In the genomic region with DNA sequence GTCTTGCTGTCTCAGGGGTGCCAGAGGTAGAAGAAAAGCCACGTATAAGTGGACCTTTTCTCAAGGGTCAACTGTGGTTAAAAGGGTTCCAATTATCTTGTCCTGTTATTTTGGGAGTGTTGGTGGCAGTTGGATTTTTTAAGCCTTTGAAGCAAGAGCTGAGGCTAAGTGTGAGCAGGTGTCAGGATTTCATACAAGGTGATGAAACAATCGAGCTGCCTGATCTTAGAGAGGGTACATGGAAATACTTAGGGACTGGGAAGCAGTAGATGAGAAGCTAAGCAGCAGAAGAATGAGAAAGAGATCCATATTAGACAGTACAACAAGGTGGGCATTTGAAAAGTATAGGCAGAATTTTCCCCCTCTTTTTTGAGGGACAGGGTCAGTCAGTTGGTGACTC, we compare ENCODE assay signal across 29 cellular contexts.
"Had no signal": no experiment of that assay in that cellular context is flagged by ENCODE, and none has a peak within 500 bp of the region (broad histone marks: within the 10 kb centered on the region; RNA-seq: fewer than 3 reads in every experiment).

No MANE protein-coding gene starts in this region.

- H3K4me1 ChIP-seq: neural progenitor cell, parathyroid adenoma, psoas muscle, right lobe of liver, sigmoid colon, testis, transverse colon, upper lobe of right lung, uterus had no signal

- H3K4me3 Mint-ChIP-seq: natural killer cell; nephron; neural progenitor cell; stimulated activated memory B cell treated with anti-CD40 and anti-IgM and Interleukin-4, amounts not matched to agents 10 μg/mL and 1 μg/mL and 100 μg/mL, for 72 hours; stimulated activated naive CD8-positive, alpha-beta T cell treated with anti-CD3 and anti-CD28 coated beads, Interleukin-15, amount 100 ng/mL, for 72 hours; type B pancreatic cell had no signal

- H3K36me3 ChIP-seq: neural progenitor cell, ovary, right lobe of liver, sigmoid colon, suprapubic skin, tibial artery, transverse colon, upper lobe of right lung, uterus had no signal

- H3K27ac ChIP-seq: neural progenitor cell, ovary, parathyroid adenoma, psoas muscle, right lobe of liver, sigmoid colon, suprapubic skin, testis, tibial artery, transverse colon, upper lobe of right lung, uterus had no signal

- H3K4me1 Mint-ChIP-seq: stimulated activated naive CD8-positive, alpha-beta T cell treated with anti-CD3 and anti-CD28 coated beads, Interleukin-15, amount 100 ng/mL, for 72 hours had no signal

- H3K27ac Mint-ChIP-seq: natural killer cell; nephron; neural progenitor cell; progenitor cell of endocrine pancreas; stimulated activated memory B cell treated with anti-CD40 and anti-IgM and Interleukin-4, amounts not matched to agents 10 μg/mL and 1 μg/mL and 100 μg/mL, for 72 hours; stimulated activated naive CD8-positive, alpha-beta T cell treated with anti-CD3 and anti-CD28 coated beads, Interleukin-15, amount 100 ng/mL, for 72 hours; type B pancreatic cell had no signal

- ATAC-seq: natural killer cell; right cardiac atrium; right lobe of liver; stimulated activated memory B cell treated with anti-CD40 and anti-IgM and Interleukin-4, amounts not matched to agents 10 μg/mL and 1 μg/mL and 100 μg/mL, for 72 hours; stimulated activated naive CD8-positive, alpha-beta T cell treated with anti-CD3 and anti-CD28 coated beads, Interleukin-15, amount 100 ng/mL, for 72 hours; stimulated activated naive CD8-positive, alpha-beta T cell treated with anti-CD3 and anti-CD28 coated beads, Interleukin-15, Interleukin-2, amounts not matched to agents 100 U/mL and 50 U/mL, for 24 hours; upper lobe of right lung had no signal

- H3K36me3 Mint-ChIP-seq: natural killer cell; stimulated activated memory B cell treated with anti-CD40 and anti-IgM and Interleukin-4, amounts not matched to agents 10 μg/mL and 1 μg/mL and 100 μg/mL, for 72 hours; type B pancreatic cell had no signal

- H3K27me3 Mint-ChIP-seq: progenitor cell of endocrine pancreas; stimulated activated memory B cell treated with anti-CD40 and anti-IgM and Interleukin-4, amounts not matched to agents 10 μg/mL and 1 μg/mL and 100 μg/mL, for 72 hours; stimulated activated naive CD8-positive, alpha-beta T cell treated with anti-CD3 and anti-CD28 coated beads, Interleukin-15, amount 100 ng/mL, for 72 hours; type B pancreatic cell had no signal

- H3K4me3 ChIP-seq: neural progenitor cell, ovary, psoas muscle, right lobe of liver, sigmoid colon, suprapubic skin, testis, tibial artery, transverse colon, upper lobe of right lung, uterus had no signal

- FAIRE-seq: small intestine had no signal

- H3K9me3 ChIP-seq: ovary, psoas muscle, right lobe of liver, sigmoid colon, suprapubic skin, testis, tibial artery, transverse colon, upper lobe of right lung, uterus had no signal

- H3K9me3 Mint-ChIP-seq: natural killer cell; nephron; stimulated activated memory B cell treated with anti-CD40 and anti-IgM and Interleukin-4, amounts not matched to agents 10 μg/mL and 1 μg/mL and 100 μg/mL, for 72 hours; stimulated activated naive CD8-positive, alpha-beta T cell treated with anti-CD3 and anti-CD28 coated beads, Interleukin-15, amount 100 ng/mL, for 72 hours; type B pancreatic cell had no signal

- H3K9ac ChIP-seq: neural progenitor cell, parathyroid adenoma had no signal

- DNase-seq: natural killer cell; occipital lobe; ovary; posterior cingulate gyrus; psoas muscle; right cardiac atrium; right lobe of liver; sigmoid colon; small intestine; stimulated activated CD4-positive, alpha-beta T cell treated with anti-CD3 and anti-CD28 coated beads, Interleukin-15, amount 100 ng/mL, for 24 hours; stimulated activated CD4-positive, alpha-beta T cell treated with anti-CD3 and anti-CD28 coated beads, Interleukin-2, amount 100 ng/mL, for 24 hours; stimulated activated CD4-positive, alpha-beta T cell treated with anti-CD3 and anti-CD28 coated beads, Interleukin-2, amount 100 ng/mL, for 48 hours; stimulated activated CD4-positive, alpha-beta T cell treated with anti-CD3 and anti-CD28 coated beads, Interleukin-4, amount 100 ng/mL, for 24 hours; stimulated activated naive CD4-positive, alpha-beta T cell; stimulated activated naive CD8-positive, alpha-beta T cell treated with anti-CD3 and anti-CD28 coated beads, Interleukin-15, amount 100 ng/mL, for 72 hours; stimulated activated naive CD8-positive, alpha-beta T cell treated with anti-CD3 and anti-CD28 coated beads, Interleukin-15, Interleukin-2, amounts not matched to agents 100 U/mL and 50 U/mL, for 24 hours; substantia nigra; testis; tibial artery; transverse colon; upper lobe of right lung; uterus had no signal
